Comparison of ENCODE assay signal across 17 cellular contexts in genomic region chr6:191487-192312, GRCh38.
"Had no signal": no experiment of that assay in that cellular context is flagged by ENCODE, and none has a peak within 500 bp of the region (broad histone marks: within the 10 kb centered on the region; RNA-seq: fewer than 3 reads in every experiment).

No MANE protein-coding gene starts in this region.

- H3K4me1 ChIP-seq: prostate gland had no signal

- H3K9me3 ChIP-seq: prostate gland, stomach, thoracic aorta, uterus had no signal

- H3K27ac ChIP-seq: brain microvascular endothelial cell, coronary artery, prostate gland, stomach, thoracic aorta, uterus had no signal

- ATAC-seq: right cardiac atrium had no signal

- H3K27me3 ChIP-seq: brain microvascular endothelial cell, stomach, uterus had no signal

- H3K4me3 ChIP-seq: coronary artery, prostate gland, smooth muscle cell, stomach, thoracic aorta, uterus had no signal

- H3K9me3 Mint-ChIP-seq: activated T-helper 2 cell treated with anti-CD3 and anti-CD28 coated beads, Interferon-gamma antibody, Interleukin-2, Interleukin-4, amounts not matched to agents 10 μg/mL and 5 μg/mL and 100 μg/mL, durations not matched to agents 14 hours and 24 hours and 36 hours; central memory CD8-positive, alpha-beta T cell had no signal

- DNase-seq: activated CD4-positive, alpha-beta T cell treated with anti-CD3 and anti-CD28 coated beads, Interleukin-2, amount 50 U/mL, for 4 hours; activated CD4-positive, CD25-positive, alpha-beta regulatory T cell; anterior cingulate cortex; brain microvascular endothelial cell; effector CD8-positive, alpha-beta T cell; foreskin fibroblast; glutamatergic neuron; hypothalamus; right cardiac atrium; stomach; uterus had no signal

- H3K27me3 Mint-ChIP-seq: central memory CD8-positive, alpha-beta T cell had no signal

- H3K36me3 ChIP-seq: brain microvascular endothelial cell, prostate gland, stomach, thoracic aorta, uterus had no signal
